ENCODE assay signal across 20 cellular contexts in the genomic region with DNA sequence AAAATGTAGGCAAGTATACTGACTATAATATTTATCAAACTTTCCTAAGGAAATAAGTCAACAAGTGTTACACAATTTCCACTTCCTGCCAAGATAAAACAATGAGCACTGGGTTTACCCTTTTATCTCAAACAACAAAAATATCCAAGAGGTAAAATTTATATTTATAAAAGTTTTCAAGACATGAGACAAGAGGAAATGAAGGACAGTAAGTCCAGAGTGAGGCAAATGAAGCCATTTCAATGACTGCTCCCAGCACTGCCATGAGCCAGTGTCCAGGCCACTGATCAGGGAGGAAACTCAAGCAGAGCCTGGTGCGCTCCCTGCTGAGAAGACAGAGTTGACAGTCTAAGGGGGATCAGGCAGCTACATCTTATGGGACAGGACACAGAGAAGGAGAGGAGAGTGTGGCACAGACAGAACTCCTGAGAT.
DNase-seq lines count a peak whose midpoint lies in the region; ATAC-seq and TF ChIP-seq lines count a peak whose summit lies in the region.
"Had no signal": no experiment of that assay in that cellular context is flagged by ENCODE, and none has a peak within 500 bp of the region (broad histone marks: within the 10 kb centered on the region; RNA-seq: fewer than 3 reads in every experiment).

No MANE protein-coding gene starts in this region.

- H3K9me3 Mint-ChIP-seq in activated CD4-positive, alpha-beta memory T cell treated with anti-CD3 and anti-CD28 coated beads for 36 hours: no peaks in the 10 kb centered on the region
- H3K9me3 Mint-ChIP-seq: T-helper 2 cell treated with Interferon-gamma antibody and Interleukin-4, amounts not matched to agents 5 μg/mL and 100 μg/mL, for 36 hours had no signal

- POLR2A ChIA-PET in activated CD4-positive, alpha-beta memory T cell treated with anti-CD3 and anti-CD28 coated beads for 36 hours (lab: Charles Lee): no interaction called here

- H3K27ac ChIP-seq in heart right ventricle (peak overlapping the region in 7 of 10 donors; percentile 59 to 75 (median 66)), right atrium auricular region (peak overlapping the region in 1 of 2 donors; percentile 16)
- H3K27ac ChIP-seq: lower lobe of right lung, prostate gland, tibial artery had no signal

- intact Hi-C loops in heart right ventricle (cut with DNase I): loop anchor here in 1 of 10 donors (10.0 kb wide), 1 partner anchor 557 kb away; no protein-coding TSS in a partner anchor
- intact Hi-C loops in activated CD4-positive, alpha-beta memory T cell treated with anti-CD3 and anti-CD28 coated beads for 36 hours (cut with micrococcal nuclease): no loop called here

- H3K9me3 ChIP-seq in heart right ventricle (no peaks in the 10 kb centered on the region), right atrium auricular region (no peaks in the 10 kb centered on the region)
- H3K9me3 ChIP-seq: lower lobe of right lung, prostate gland, tibial artery had no signal

- no peak overlapping the region for H3K27ac Mint-ChIP-seq in activated CD4-positive, alpha-beta memory T cell treated with anti-CD3 and anti-CD28 coated beads for 36 hours
- H3K27ac Mint-ChIP-seq: activated CD4-positive, alpha-beta T cell treated with anti-CD3 and anti-CD28 coated beads for 36 hours; T-helper 2 cell treated with Interferon-gamma antibody and Interleukin-4, amounts not matched to agents 5 μg/mL and 100 μg/mL, for 36 hours had no signal

- DNase-seq in heart right ventricle (no peak), right atrium auricular region (ENCODE audit: low spot score) (no peak), amniotic epithelial cell (ENCODE audit: low read depth) (peak; percentile 54), iris pigment epithelial cell (ENCODE audit: low read depth) (peak; percentile 21), SHP77 (lab: John Stamatoyannopoulos, UW) (no peak), NCI-H2171 (lab: John Stamatoyannopoulos, UW) (no peak)
- DNase-seq in activated CD4-positive, alpha-beta memory T cell treated with anti-CD3 and anti-CD28 coated beads for 36 hours: no peak
- DNase-seq: activated CD4-positive, alpha-beta T cell treated with anti-CD3 and anti-CD28 coated beads for 36 hours; activated gamma-delta T cell; DMS53; Kasumi-1; lower lobe of right lung; naive thymus-derived CD4-positive, alpha-beta T cell; NCI-H1417; NCI-H2171 treated with DMSO at 0.1 percent for 48 hours; NCI-H774; tibial artery had no signal

- no peaks in the 10 kb centered on the region for H3K36me3 Mint-ChIP-seq in activated CD4-positive, alpha-beta memory T cell treated with anti-CD3 and anti-CD28 coated beads for 36 hours

- CTCF ChIA-PET in activated CD4-positive, alpha-beta memory T cell treated with anti-CD3 and anti-CD28 coated beads for 36 hours (lab: Charles Lee): no interaction called here

- no peak overlapping the region for H3K4me3 ChIP-seq in heart right ventricle
- no peak overlapping the region for H3K4me3 ChIP-seq in right atrium auricular region
- H3K4me3 ChIP-seq: lower lobe of right lung, prostate gland, tibial artery had no signal

- peaks cover 0 to 28% (median 18%) of the 10 kb centered on the region in 9 donors for H3K4me1 ChIP-seq in heart right ventricle
- no peaks in the 10 kb centered on the region for H3K4me1 ChIP-seq in right atrium auricular region
- H3K4me1 ChIP-seq: prostate gland, tibial artery had no signal

- H3K36me3 ChIP-seq in heart right ventricle (no peaks in the 10 kb centered on the region), right atrium auricular region (no peaks in the 10 kb centered on the region)
- H3K36me3 ChIP-seq: lower lobe of right lung, prostate gland, tibial artery had no signal

- 67 to 71% methylated on average over 1 of the region's 1 CpG for WGBS in heart right ventricle, 2 donors

- peaks cover 7% of the 10 kb centered on the region for H3K4me1 Mint-ChIP-seq in activated CD4-positive, alpha-beta memory T cell treated with anti-CD3 and anti-CD28 coated beads for 36 hours (ENCODE audit: low read depth)

- TF ChIP-seq CTCF in heart right ventricle (IDR thresholded peaks at IDR 0.05): no peak
- no peak for TF ChIP-seq CTCF in right atrium auricular region (IDR thresholded peaks at IDR 0.05)

- H3K27me3 Mint-ChIP-seq in activated CD4-positive, alpha-beta memory T cell treated with anti-CD3 and anti-CD28 coated beads for 36 hours: no peaks in the 10 kb centered on the region
- H3K27me3 Mint-ChIP-seq: activated CD4-positive, alpha-beta T cell treated with anti-CD3 and anti-CD28 coated beads for 36 hours had no signal

- peak in 5 of 8 donors; percentile 41 to 77 (median 63) for ATAC-seq in heart right ventricle
- ATAC-seq in GM18511 (IDR thresholded peaks at IDR 0.05; ENCODE audit: unreplicated experiment): no peak
- ATAC-seq: activated CD4-positive, alpha-beta T cell treated with anti-CD3 and anti-CD28 coated beads for 36 hours; naive thymus-derived CD4-positive, alpha-beta T cell had no signal

- H3K27me3 ChIP-seq in heart right ventricle (no peaks in the 10 kb centered on the region), right atrium auricular region (no peaks in the 10 kb centered on the region)
- H3K27me3 ChIP-seq: tibial artery had no signal

- H3K4me3 Mint-ChIP-seq in activated CD4-positive, alpha-beta memory T cell treated with anti-CD3 and anti-CD28 coated beads for 36 hours: no peak overlapping the region
- H3K4me3 Mint-ChIP-seq: activated CD4-positive, alpha-beta T cell treated with anti-CD3 and anti-CD28 coated beads for 36 hours; naive thymus-derived CD4-positive, alpha-beta T cell; T-helper 2 cell treated with Interferon-gamma antibody and Interleukin-4, amounts not matched to agents 5 μg/mL and 100 μg/mL, for 36 hours had no signal

Comparison
In these comparisons a context has a peak if more than half of its experiments do, and no peak if none do; other contexts are left out.
1. DNase-seq: peak in amniotic epithelial cell (single experiment) and iris pigment epithelial cell (single experiment); none in heart right ventricle (0 of 2), right atrium auricular region (single experiment), activated CD4-positive, alpha-beta memory T cell treated with anti-CD3 and anti-CD28 coated beads for 36 hours (single experiment), SHP77 (0 of 2) and NCI-H2171 (single experiment).